Comparison of ENCODE assay signal across 8 cellular contexts in genomic region chr5:176416123-176416924, GRCh38. TPM values are rescaled to one million over a fixed set of nuclear protein-coding genes. Genes with fewer than 3 reads are reported as not detected.
DNase-seq lines count a peak whose midpoint lies in the region; ATAC-seq and TF ChIP-seq lines count a peak whose summit lies in the region.

Gene CLTB (minus strand): TSS chr5:176416539. CDS start chr5:176416363, 176 bp downstream.

- H3K9me3 ChIP-seq in HUES48 (ENCODE audit: control insufficient read depth, insufficient read depth, low read length) (peaks cover 14% of the 10 kb centered on the region), PC-3 (ENCODE audit: low read length) (no peaks in the 10 kb centered on the region), esophagus (ENCODE audit: control insufficient read depth in 2 of 2, insufficient read depth in 1 of 2, low read depth in 1 of 2, low read length in 1 of 2) (no peaks in the 10 kb centered on the region), mucosa of stomach (ENCODE audit: control insufficient read depth, low read length) (no peaks in the 10 kb centered on the region)

- H3K9ac ChIP-seq in HUES48 (ENCODE audit: low read depth, low read length) (peak within 1 kb of the TSS; percentile 64), PC-3 (ENCODE audit: low read length) (peak within 1 kb of the TSS; percentile 85), mucosa of stomach (ENCODE audit: low read length) (peak within 1 kb of the TSS; percentile 98)

- peak; percentile 65 for DNase-seq in DMS 273 treated with DMSO at 0.1 percent for 48 hours (lab: John Stamatoyannopoulos, UW)
- peak; percentile 93 for DNase-seq in PC-3
- DNase-seq in activated T-cell treated with anti-CD3 and anti-CD28 coated beads, Interleukin-2, amount 50 U/mL, for 24 hours: peak; percentile 95
- DNase-seq in stimulated activated CD8-positive, alpha-beta memory T cell treated with anti-CD3 and anti-CD28 coated beads, Interleukin-7, amount 100 ng/mL, for 1 hour (ENCODE audit: low read depth in 2 of 2): peak; percentile 83 to 88

- no peaks in the 10 kb centered on the region for H3K4me1 ChIP-seq in HUES48 (ENCODE audit: control insufficient read depth, insufficient read depth, low read length)
- peaks cover 58% of the 10 kb centered on the region for H3K4me1 ChIP-seq in PC-3 (ENCODE audit: insufficient read depth, low read length)
- H3K4me1 ChIP-seq in esophagus (ENCODE audit: control insufficient read depth in 2 of 2, insufficient read depth in 2 of 2, low read length in 1 of 2): peaks cover 0 to 28% of the 10 kb centered on the region in 2 donors
- peaks cover 48% of the 10 kb centered on the region for H3K4me1 ChIP-seq in mucosa of stomach (ENCODE audit: control insufficient read depth, insufficient read depth, low read length)

- H3K4me3 ChIP-seq in HUES48 (ENCODE audit: low read depth, low read length) (peak within 1 kb of the TSS; percentile 77), PC-3 (ENCODE audit: low read length) (peak within 1 kb of the TSS; percentile 94), esophagus (ENCODE audit: low read depth in 1 of 2, low read length in 2 of 2) (peak within 1 kb of the TSS; percentile 89 to 95), mucosa of stomach (ENCODE audit: low read length) (peak within 1 kb of the TSS; percentile 95)

- peak within 1 kb of the TSS; percentile 92 for H3K4me2 ChIP-seq in PC-3 (ENCODE audit: low read length)

- H3K9me3 Mint-ChIP-seq in activated T-cell treated with anti-CD3 and anti-CD28 coated beads, Interleukin-2, amount 50 U/mL, for 24 hours: no peaks in the 10 kb centered on the region

- peaks cover 12% of the 10 kb centered on the region; the same call in 1 of the 2 replicates for H4K20me1 ChIP-seq in PC-3 (ENCODE audit: low read length)

- H3K36me3 ChIP-seq in HUES48 (ENCODE audit: control insufficient read depth, insufficient read depth, low read length): no peaks in the 10 kb centered on the region
- H3K36me3 ChIP-seq in PC-3 (ENCODE audit: low read depth, low read length): no peaks in the 10 kb centered on the region
- H3K36me3 ChIP-seq in esophagus (ENCODE audit: control insufficient read depth in 2 of 2, insufficient read depth in 2 of 2, low read length in 1 of 2): peaks cover 0 to 9% of the 10 kb centered on the region in 2 donors
- no peaks in the 10 kb centered on the region for H3K36me3 ChIP-seq in mucosa of stomach (ENCODE audit: control insufficient read depth, insufficient read depth, low read length)

- intact Hi-C loops in PC-3 (cut with micrococcal nuclease): loop anchor here (1.0 to 2.0 kb wide), 4 partner anchors 32 to 154 kb away; partner anchors contain the start of genes FAF2 and RNF44

- peak within 1 kb of the TSS; percentile 82 for H2AFZ ChIP-seq in PC-3 (ENCODE audit: low read length)

- no peaks in the 10 kb centered on the region for H3F3A ChIP-seq in PC-3 (ENCODE audit: low read length, unreplicated experiment)

- H3K27ac ChIP-seq in HUES48 (ENCODE audit: low read depth, low read length) (peak within 1 kb of the TSS; percentile 26), PC-3 (ENCODE audit: low read length) (peak within 1 kb of the TSS; percentile 69), esophagus (ENCODE audit: low read depth in 2 of 2, low read length in 1 of 2) (peak within 1 kb of the TSS; percentile 95 to 96)

- CTCF ChIA-PET in PC-3 (lab: Charles Lee): interaction anchor here (0.6 to 1.7 kb wide), 7 partner anchors 11 to 185 kb away, joined by 3 to 14 read pairs (median 5); partner anchors contain the start of gene FAF2

- no peaks in the 10 kb centered on the region for H3K9me2 ChIP-seq in PC-3 (replicated peaks; ENCODE audit: low read length)

- 1% methylated on average over 76 to 99 of the region's 99 CpGs for WGBS in esophagus, 2 donors

- peaks cover 47% of the 10 kb centered on the region for H3K4me1 Mint-ChIP-seq in activated T-cell treated with anti-CD3 and anti-CD28 coated beads, Interleukin-2, amount 50 U/mL, for 24 hours (ENCODE audit: low read depth)

- no TSS peak for BruUV-seq in PC-3 (replicated peaks; lab: Mats Ljungman, UMichigan)

- H3K27ac Mint-ChIP-seq in activated T-cell treated with anti-CD3 and anti-CD28 coated beads, Interleukin-2, amount 50 U/mL, for 24 hours: peak within 1 kb of the TSS; percentile 84

- no peaks in the 10 kb centered on the region for H3K27me3 Mint-ChIP-seq in activated T-cell treated with anti-CD3 and anti-CD28 coated beads, Interleukin-2, amount 50 U/mL, for 24 hours

- H3K27me3 ChIP-seq in HUES48 (ENCODE audit: control insufficient read depth, insufficient read depth, low read length) (peaks cover 4% of the 10 kb centered on the region), PC-3 (ENCODE audit: low read length) (no peaks in the 10 kb centered on the region), esophagus (ENCODE audit: control insufficient read depth in 1 of 2, insufficient read depth in 2 of 2, low read length in 2 of 2) (no peaks in the 10 kb centered on the region), mucosa of stomach (ENCODE audit: control insufficient read depth, insufficient read depth, low read length) (no peaks in the 10 kb centered on the region)

- ATAC-seq in GM21381 (IDR thresholded peaks at IDR 0.05; ENCODE audit: unreplicated experiment): peak; percentile 90
- ATAC-seq in PC-3: peak; percentile 83

- H3K36me3 Mint-ChIP-seq in activated T-cell treated with anti-CD3 and anti-CD28 coated beads, Interleukin-2, amount 50 U/mL, for 24 hours (ENCODE audit: low read depth): peaks cover 22% of the 10 kb centered on the region

- POLR2A ChIA-PET in PC-3 (lab: Charles Lee; ENCODE audit: unreplicated experiment): interaction anchor here (0.6 kb wide), 2 partner anchors 10 to 122 kb away, joined by 3 read pairs; no protein-coding TSS in a partner anchor

- peaks cover 44% of the 10 kb centered on the region for H3K79me2 ChIP-seq in PC-3 (ENCODE audit: low read length)

- TF ChIP-seq CTCF in PC-3 (conservative IDR thresholded peaks at IDR 0.05; ENCODE audit: low read depth, low read length): peak; percentile 58

- H3K4me3 Mint-ChIP-seq in activated T-cell treated with anti-CD3 and anti-CD28 coated beads, Interleukin-2, amount 50 U/mL, for 24 hours: peak within 1 kb of the TSS; percentile 83

RNA-seq across cellular contexts. Expression of gene CLTB, which starts in this region (rescaled TPM):
- total RNA-seq in PC-3 (2014; rRNA removed): 354 and 460 TPM in 2 replicates
- polyA plus RNA-seq in esophagus: 100 to 1,000 TPM; 517 to 730 TPM

Comparison
In these comparisons a context has a peak if more than half of its experiments do, and no peak if none do; other contexts are left out.
1. Peak in every context shown above with its lines: DNase-seq, ATAC-seq, H3K4me3 ChIP-seq and H3K27ac ChIP-seq.
2. H3K27ac ChIP-seq: peak in every context shown above with its lines; median percentile 96 in esophagus; 69 in PC-3; 26 in HUES48.